19 cellular contexts compared by ENCODE assay signal in genomic region chr2:216445489-216445888, GRCh38.
"Had no signal": no experiment of that assay in that cellular context is flagged by ENCODE, and none has a peak within 500 bp of the region (broad histone marks: within the 10 kb centered on the region; RNA-seq: fewer than 3 reads in every experiment).

No MANE protein-coding gene starts in this region.

- H3K27ac ChIP-seq: coronary artery, epithelial cell of prostate, gastrocnemius medialis, heart right ventricle, left ventricle myocardium inferior, spleen, tibial nerve, vagina had no signal

- ATAC-seq: activated naive CD8-positive, alpha-beta T cell treated with anti-CD3 and anti-CD28 coated beads, Interleukin-2, amount 50 U/mL, for 24 hours; gastrocnemius medialis; heart right ventricle; sciatic nerve; stimulated activated memory B cell treated with anti-CD40 and anti-IgM and Interleukin-4, amounts not matched to agents 10 μg/mL and 1 μg/mL and 100 μg/mL, for 72 hours had no signal

- H3K9me3 Mint-ChIP-seq: activated naive CD8-positive, alpha-beta T cell treated with anti-CD3 and anti-CD28 coated beads, Interleukin-2, amount 50 U/mL, for 24 hours had no signal

- H3K27ac Mint-ChIP-seq: activated naive CD8-positive, alpha-beta T cell treated with anti-CD3 and anti-CD28 coated beads, Interleukin-2, amount 50 U/mL, for 24 hours; nephron; stimulated activated memory B cell treated with anti-CD40 and anti-IgM and Interleukin-4, amounts not matched to agents 10 μg/mL and 1 μg/mL and 100 μg/mL, for 72 hours had no signal

- H3K4me1 ChIP-seq: gastrocnemius medialis, spleen, tibial nerve, vagina had no signal

- H3K27me3 Mint-ChIP-seq: activated naive CD8-positive, alpha-beta T cell treated with anti-CD3 and anti-CD28 coated beads, Interleukin-2, amount 50 U/mL, for 24 hours; stimulated activated memory B cell treated with anti-CD40 and anti-IgM and Interleukin-4, amounts not matched to agents 10 μg/mL and 1 μg/mL and 100 μg/mL, for 72 hours had no signal

- DNase-seq: activated CD4-positive, alpha-beta T cell treated with anti-CD3 and anti-CD28 coated beads for 4 hours; activated naive CD4-positive, alpha-beta T cell treated with Interleukin-2 at 50 U/mL for 16 hours; activated naive CD8-positive, alpha-beta T cell treated with anti-CD3 and anti-CD28 coated beads, Interleukin-2, amount 50 U/mL, for 24 hours; central memory CD4-positive, alpha-beta T cell; effector memory CD4-positive, alpha-beta T cell; gastrocnemius medialis; heart right ventricle; islet precursor cell; left ventricle myocardium inferior; mesenchymal stem cell; spleen; stimulated activated CD4-positive, alpha-beta T cell treated with anti-CD3 and anti-CD28 coated beads, Interleukin-1b, Interleukin-23, amount 100 ng/mL, for 48 hours had no signal

- H3K4me3 Mint-ChIP-seq: activated naive CD8-positive, alpha-beta T cell treated with anti-CD3 and anti-CD28 coated beads, Interleukin-2, amount 50 U/mL, for 24 hours; nephron; stimulated activated memory B cell treated with anti-CD40 and anti-IgM and Interleukin-4, amounts not matched to agents 10 μg/mL and 1 μg/mL and 100 μg/mL, for 72 hours had no signal

- H3K4me1 Mint-ChIP-seq: activated naive CD8-positive, alpha-beta T cell treated with anti-CD3 and anti-CD28 coated beads, Interleukin-2, amount 50 U/mL, for 24 hours; stimulated activated memory B cell treated with anti-CD40 and anti-IgM and Interleukin-4, amounts not matched to agents 10 μg/mL and 1 μg/mL and 100 μg/mL, for 72 hours had no signal

- H3K4me3 ChIP-seq: coronary artery, gastrocnemius medialis, heart right ventricle, left ventricle myocardium inferior, spleen, tibial nerve, vagina had no signal

- H3K27me3 ChIP-seq: gastrocnemius medialis, heart right ventricle, spleen, tibial nerve, vagina had no signal

- H3K9me3 ChIP-seq: gastrocnemius medialis, tibial nerve, vagina had no signal
